8 cellular contexts compared by ENCODE assay signal in genomic region chr14:69685217-69685616, GRCh38.
DNase-seq lines count a peak whose midpoint lies in the region; ATAC-seq and TF ChIP-seq lines count a peak whose summit lies in the region.

No MANE protein-coding gene starts in this region.

- peaks cover 94% of the 10 kb centered on the region for H3K4me1 Mint-ChIP-seq in activated T-cell treated with anti-CD3 and anti-CD28 coated beads, Interleukin-2, amount 50 U/mL, for 24 hours (ENCODE audit: low read depth)
- H3K4me1 Mint-ChIP-seq in HFFc6 (ENCODE audit: low read depth) = peaks cover 9% of the 10 kb centered on the region

- H3K9me3 ChIP-seq in right lobe of liver = no peaks in the 10 kb centered on the region

- TF ChIP-seq POLR2A in right lobe of liver (IDR thresholded peaks at IDR 0.05) = no peak

- H3K27ac ChIP-seq in right lobe of liver (no peak overlapping the region), brain microvascular endothelial cell (no peak overlapping the region)

- peaks cover 0 to 27% (median 6%) of the 10 kb centered on the region in 4 donors for H3K4me1 ChIP-seq in right lobe of liver

- TF ChIP-seq CTCF in right lobe of liver (IDR thresholded peaks at IDR 0.05) = no peak
- no peak for TF ChIP-seq CTCF in HFFc6 (IDR thresholded peaks at IDR 0.05)
- TF ChIP-seq CTCF in brain microvascular endothelial cell (IDR thresholded peaks at IDR 0.05; ENCODE audit: low read depth, low read length, missing control alignments) = no peak

- 86% methylated on average over 2 of the region's 3 CpGs for WGBS in right lobe of liver (ENCODE audit: insufficient coverage, low coverage, low lambda C conversion rate, missing lambda C conversion rate)

- peak overlapping the region; percentile 67 for H3K4me3 Mint-ChIP-seq in activated T-cell treated with anti-CD3 and anti-CD28 coated beads, Interleukin-2, amount 50 U/mL, for 24 hours
- no peak overlapping the region for H3K4me3 Mint-ChIP-seq in HFFc6

- no peak overlapping the region for H3K4me3 ChIP-seq in right lobe of liver
- no peak overlapping the region for H3K4me3 ChIP-seq in brain microvascular endothelial cell (ENCODE audit: low read depth, low read length)

- in situ Hi-C loops in brain microvascular endothelial cell (cut with HindIII; ENCODE audit: low pct_ligation_motif_present, low sequenced_read_pairs) = no loop called here

- ATAC-seq in right lobe of liver = peak; percentile 5 to 31 (median 13)
- ATAC-seq in stimulated activated naive CD8-positive, alpha-beta T cell treated with anti-CD3 and anti-CD28 coated beads, Interleukin-15, Interleukin-2, amounts not matched to agents 100 U/mL and 50 U/mL, for 24 hours = peak; percentile 96

- no peaks in the 10 kb centered on the region for H3K36me3 ChIP-seq in right lobe of liver
- H3K36me3 ChIP-seq in brain microvascular endothelial cell (replicated peaks) = no peaks in the 10 kb centered on the region

- DNase-seq in A172 (ENCODE audit: low spot score) = peak; percentile 6
- DNase-seq in HPDE6-E6E7 (ENCODE audit: extremely low spot score) = peak; percentile 94
- peak; percentile 65 for DNase-seq in activated T-cell treated with anti-CD3 and anti-CD28 coated beads, Interleukin-2, amount 50 U/mL, for 24 hours
- no peak for DNase-seq in right lobe of liver
- DNase-seq in stimulated activated naive CD8-positive, alpha-beta T cell treated with anti-CD3 and anti-CD28 coated beads, Interleukin-15, Interleukin-2, amounts not matched to agents 100 U/mL and 50 U/mL, for 24 hours = peak; percentile 67
- DNase-seq in posterior vena cava (ENCODE audit: low spot score) = no peak
- no peak for DNase-seq in HFFc6
- no peak for DNase-seq in brain microvascular endothelial cell

- no peaks in the 10 kb centered on the region for H3K9me3 Mint-ChIP-seq in activated T-cell treated with anti-CD3 and anti-CD28 coated beads, Interleukin-2, amount 50 U/mL, for 24 hours
- no peaks in the 10 kb centered on the region for H3K9me3 Mint-ChIP-seq in HFFc6

- peak overlapping the region; percentile 99 for H3K27ac Mint-ChIP-seq in activated T-cell treated with anti-CD3 and anti-CD28 coated beads, Interleukin-2, amount 50 U/mL, for 24 hours
- H3K27ac Mint-ChIP-seq in HFFc6 = no peak overlapping the region

- intact Hi-C loops in right lobe of liver (cut with DNase I) (no loop called here), posterior vena cava (cut with DNase I) (no loop called here)

- H3K27me3 ChIP-seq in right lobe of liver = no peaks in the 10 kb centered on the region
- no peaks in the 10 kb centered on the region for H3K27me3 ChIP-seq in brain microvascular endothelial cell (replicated peaks)

- H3K36me3 Mint-ChIP-seq in activated T-cell treated with anti-CD3 and anti-CD28 coated beads, Interleukin-2, amount 50 U/mL, for 24 hours (ENCODE audit: low read depth) = peaks cover 78% of the 10 kb centered on the region
- H3K36me3 Mint-ChIP-seq in HFFc6 (ENCODE audit: low read depth) = no peaks in the 10 kb centered on the region

- no peaks in the 10 kb centered on the region for H3K27me3 Mint-ChIP-seq in activated T-cell treated with anti-CD3 and anti-CD28 coated beads, Interleukin-2, amount 50 U/mL, for 24 hours
- no peaks in the 10 kb centered on the region; the same call in none of the 2 replicates for H3K27me3 Mint-ChIP-seq in HFFc6 (ENCODE audit: insufficient read depth)

Comparison
In these comparisons a context has a peak if more than half of its experiments do, and no peak if none do; other contexts are left out.
1. DNase-seq: peak in A172 (single experiment), HPDE6-E6E7 (single experiment), activated T-cell treated with anti-CD3 and anti-CD28 coated beads, Interleukin-2, amount 50 U/mL, for 24 hours (single experiment) and stimulated activated naive CD8-positive, alpha-beta T cell treated with anti-CD3 and anti-CD28 coated beads, Interleukin-15, Interleukin-2, amounts not matched to agents 100 U/mL and 50 U/mL, for 24 hours (single experiment); none in right lobe of liver (0 of 3), posterior vena cava (single experiment), HFFc6 (single experiment) and brain microvascular endothelial cell (single experiment).